ENCODE assay signal across 2 cellular contexts in genomic region chr12:127516467-127516866, GRCh38.
TF ChIP-seq lines count a peak whose summit lies in the region.

No MANE protein-coding gene starts in this region.

TF ChIP-seq in IMR-90, 13 proteins besides CTCF, POLR2A, EP300 and RAD21:
- TF ChIP-seq NFE2L2 (IDR thresholded peaks at IDR 0.05; ENCODE audit: low read depth, low read length) (no peak), MXI1 (IDR thresholded peaks at IDR 0.05; ENCODE audit: borderline replicate concordance, low read depth, low read length) (no peak), MAFK (IDR thresholded peaks at IDR 0.05; ENCODE audit: low read depth, low read length) (no peak), USF2 (IDR thresholded peaks at IDR 0.05; ENCODE audit: low read depth, low read length) (no peak), CEBPB (IDR thresholded peaks at IDR 0.05; ENCODE audit: low read depth, low read length) (no peak), MAZ (IDR thresholded peaks at IDR 0.05; ENCODE audit: borderline replicate concordance, low read depth, low read length) (no peak), RCOR1 (IDR thresholded peaks at IDR 0.05; ENCODE audit: insufficient replicate concordance, low read length) (no peak), RFX5 (IDR thresholded peaks at IDR 0.05; ENCODE audit: low read depth, low read length) (no peak), CHD1 (IDR thresholded peaks at IDR 0.05; ENCODE audit: low read depth, low read length) (no peak), SMC3 (IDR thresholded peaks at IDR 0.05; ENCODE audit: low read depth, low read length) (no peak), ELK1 (IDR thresholded peaks at IDR 0.05; ENCODE audit: borderline replicate concordance, low read depth, low read length) (no peak), FOS (IDR thresholded peaks at IDR 0.05; ENCODE audit: low read depth, low read length) (no peak)

TF ChIP-seq in H1, 55 proteins besides CTCF, POLR2A, EP300 and RAD21:
- no peak for TF ChIP-seq TEAD4 (IDR thresholded peaks at IDR 0.05; ENCODE audit: low read depth, low read length)
- peak; percentile 62 for TF ChIP-seq BACH1 (IDR thresholded peaks at IDR 0.05; ENCODE audit: low read length)
